In genomic region chr17:42679001-42679491, GRCh38 we compare ENCODE assay signal across 8 cellular contexts. TPM values are rescaled to one million over a fixed set of nuclear protein-coding genes. Genes with fewer than 3 reads are reported as not detected.
DNase-seq lines count a peak whose midpoint lies in the region; ATAC-seq, FAIRE-seq and TF ChIP-seq lines count a peak whose summit lies in the region.

No MANE protein-coding gene starts in this region.

- TF ChIP-seq CTCF in bronchial epithelial cell (IDR thresholded peaks at IDR 0.05; ENCODE audit: insufficient read depth, low read length, severe bottlenecking) (no peak), lower leg skin (IDR thresholded peaks at IDR 0.05) (no peak), suprapubic skin (IDR thresholded peaks at IDR 0.05) (no peak)

- TF ChIP-seq POLR2A in lower leg skin (IDR thresholded peaks at IDR 0.05) (no peak), suprapubic skin (IDR thresholded peaks at IDR 0.05) (no peak)

- H3K4me3 ChIP-seq in Jurkat, Clone E6-1 (ENCODE audit: low read length) = peak overlapping the region; percentile 58
- H3K4me3 ChIP-seq in bronchial epithelial cell (ENCODE audit: low read depth, low read length) (peak overlapping the region; percentile 32), lower leg skin (ENCODE audit: low read depth, poor library complexity, severe bottlenecking) (no peak overlapping the region), suprapubic skin (peak overlapping the region; percentile 84)

- ATAC-seq in GM21786 (IDR thresholded peaks at IDR 0.05; ENCODE audit: unreplicated experiment) = no peak

- intact Hi-C loops in lower leg skin (cut with DNase I; ENCODE audit: low total_unique reads) = no loop called here

- H3K9me3 ChIP-seq in suprapubic skin = no peaks in the 10 kb centered on the region

- H3K36me3 ChIP-seq in bronchial epithelial cell (ENCODE audit: control insufficient read depth, insufficient read depth, low read length) (peaks cover 1% of the 10 kb centered on the region), suprapubic skin (no peaks in the 10 kb centered on the region)

- no peaks in the 10 kb centered on the region for H3K27me3 ChIP-seq in bronchial epithelial cell (ENCODE audit: control insufficient read depth, insufficient read depth, low read length)
- H3K27me3 ChIP-seq in suprapubic skin = peaks cover 3% of the 10 kb centered on the region

- no peak for FAIRE-seq in bronchial epithelial cell (lab: Jason Lieb, UNC)

- WGBS in lower leg skin, 2 donors = 4 to 7% methylated on average over 15 to 16 of the region's 16 CpGs
- 3% methylated on average over 11 of the region's 16 CpGs for WGBS in suprapubic skin

- peaks cover 79% of the 10 kb centered on the region for H3K4me1 ChIP-seq in suprapubic skin

- peak overlapping the region; percentile 96 for H3K27ac ChIP-seq in suprapubic skin

- DNase-seq in DMS153 (lab: John Stamatoyannopoulos, UW) = peak; percentile 21
- DNase-seq in Jurkat, Clone E6-1 (ENCODE audit: low read depth, low spot score) = peak; percentile 51
- peak; percentile 85 for DNase-seq in RKO (ENCODE audit: low spot score)
- peak; percentile 73 for DNase-seq in bronchial epithelial cell (ENCODE audit: low read depth)
- peak; percentile 71 to 92 for DNase-seq in lower leg skin (ENCODE audit: low spot score in 2 of 2)
- peak in 1 of 2 donors; percentile 83 for DNase-seq in suprapubic skin (ENCODE audit: low spot score in 2 of 2)
- DNase-seq in occipital lobe (lab: John Stamatoyannopoulos, UW) = no peak

- no peak for TF ChIP-seq EP300 in suprapubic skin (IDR thresholded peaks at IDR 0.05)

RNA-seq across cellular contexts. Expression of gene PLEKHH3, which starts 2.3 kb away (rescaled TPM):
- 4.2 TPM for polyA plus RNA-seq in Jurkat, Clone E6-1 (2012; ENCODE audit: insufficient read depth, insufficient read length)
- 15.3 and 26.9 TPM in 2 replicates for total RNA-seq in bronchial epithelial cell
- 10 to 100 TPM; 36.1 to 66.6 (median 44.0) TPM for total RNA-seq in lower leg skin
- 10 to 100 TPM; 38.7 to 58.4 (median 45.3) TPM for total RNA-seq in suprapubic skin
- total RNA-seq in occipital lobe = 2.8 TPM

RNA-seq across cellular contexts. Expression of gene CCR10, which starts 2.6 kb away (rescaled TPM):
- polyA plus RNA-seq in Jurkat, Clone E6-1 (2012; ENCODE audit: insufficient read depth, insufficient read length) = 0.55 TPM
- total RNA-seq in bronchial epithelial cell (0.13 TPM in 1 of 2 replicates, not detected in the other), lower leg skin (1 to 10 TPM in 2 of 4 donors, not detected in 2; 1.4 to 1.6 TPM), suprapubic skin (1 to 10 TPM in 2 of 4 donors, under 1 TPM in 2; 0.29 to 1.2 (median 0.85) TPM), occipital lobe (0.47 TPM)

RNA-seq across cellular contexts. Expression of gene CNTNAP1, which starts 3.3 kb away (rescaled TPM):
- 1.9 TPM for polyA plus RNA-seq in Jurkat, Clone E6-1 (2012; ENCODE audit: insufficient read depth, insufficient read length)
- 0.51 and 0.53 TPM in 2 replicates for total RNA-seq in bronchial epithelial cell
- total RNA-seq in lower leg skin = 1 to 10 TPM in 1 of 4 donors, under 1 TPM in 3; 0.13 to 1.5 (median 0.65) TPM
- total RNA-seq in suprapubic skin = 1 to 10 TPM in 3 of 4 donors, under 1 TPM in 1; 0.79 to 3.3 (median 1.2) TPM
- 7.5 TPM for total RNA-seq in occipital lobe

RNA-seq across cellular contexts. Expression of gene TUBG2, which starts 20.0 kb away (rescaled TPM):
- polyA plus RNA-seq in Jurkat, Clone E6-1 (2012; ENCODE audit: insufficient read depth, insufficient read length) = 23.2 TPM
- total RNA-seq in bronchial epithelial cell (5.3 and 6.7 TPM in 2 replicates), lower leg skin (10 to 100 TPM; 10.6 to 19.3 (median 13.7) TPM), suprapubic skin (10 to 100 TPM; 10.9 to 32.3 (median 12.7) TPM), occipital lobe (9.4 TPM)
